Comparison of ENCODE assay signal across 24 cellular contexts in genomic region chr2:3243804-3244203, GRCh38.
"Had no signal": no experiment of that assay in that cellular context is flagged by ENCODE, and none has a peak within 500 bp of the region (broad histone marks: within the 10 kb centered on the region; RNA-seq: fewer than 3 reads in every experiment).

No MANE protein-coding gene starts in this region.

- DNase-seq: activated CD4-positive, alpha-beta T cell treated with anti-CD3 and anti-CD28 coated beads for 36 hours; activated CD4-positive, alpha-beta T cell treated with anti-CD3 and anti-CD28 coated beads, Interleukin-2, amount 50 U/mL, for 48 hours; activated naive CD4-positive, alpha-beta T cell treated with Interleukin-2 at 50 U/mL for 16 hours; activated naive CD8-positive, alpha-beta T cell treated with anti-CD3 and anti-CD28 coated beads, Interleukin-2, amount 50 U/mL, for 24 hours; activated T-cell treated with anti-CD3 and anti-CD28 coated beads, Interleukin-2, amount 50 U/mL, for 24 hours; anterior cingulate cortex; caudate nucleus; dorsolateral prefrontal cortex; foreskin keratinocyte; glutamatergic neuron; hippocampal formation; kidney; left lung; mammary epithelial cell; midbrain; stimulated activated naive CD8-positive, alpha-beta T cell treated with anti-CD3 and anti-CD28 coated beads, Interleukin-15, amount 100 ng/mL, for 72 hours; T-helper 2 cell; transverse colon; WERI-Rb-1 had no signal

- FAIRE-seq: kidney had no signal

- H3K27ac ChIP-seq: dorsolateral prefrontal cortex, foreskin keratinocyte, left lung, right atrium auricular region, suprapubic skin, transverse colon, WERI-Rb-1 had no signal

- H3K4me3 ChIP-seq: dorsolateral prefrontal cortex, left lung, right atrium auricular region, suprapubic skin, transverse colon had no signal

- H3K27me3 Mint-ChIP-seq: activated CD4-positive, alpha-beta T cell treated with anti-CD3 and anti-CD28 coated beads for 36 hours; activated naive CD8-positive, alpha-beta T cell treated with anti-CD3 and anti-CD28 coated beads, Interleukin-2, amount 50 U/mL, for 24 hours; activated T-cell treated with anti-CD3 and anti-CD28 coated beads, Interleukin-2, amount 50 U/mL, for 24 hours; brain; progenitor cell of endocrine pancreas; stimulated activated naive CD8-positive, alpha-beta T cell treated with anti-CD3 and anti-CD28 coated beads, Interleukin-15, amount 100 ng/mL, for 72 hours had no signal

- H3K36me3 ChIP-seq: right atrium auricular region, suprapubic skin, transverse colon, WERI-Rb-1 had no signal

- H3K27me3 ChIP-seq: dorsolateral prefrontal cortex, foreskin keratinocyte, left lung, right atrium auricular region, suprapubic skin, transverse colon had no signal

- H3K4me3 Mint-ChIP-seq: activated CD4-positive, alpha-beta T cell treated with anti-CD3 and anti-CD28 coated beads for 36 hours; activated naive CD8-positive, alpha-beta T cell treated with anti-CD3 and anti-CD28 coated beads, Interleukin-2, amount 50 U/mL, for 24 hours; activated T-cell treated with anti-CD3 and anti-CD28 coated beads, Interleukin-2, amount 50 U/mL, for 24 hours; brain had no signal

- H3K27ac Mint-ChIP-seq: activated naive CD8-positive, alpha-beta T cell treated with anti-CD3 and anti-CD28 coated beads, Interleukin-2, amount 50 U/mL, for 24 hours; activated T-helper 2 cell treated with anti-CD3 and anti-CD28 coated beads, Interferon-gamma antibody, Interleukin-2, Interleukin-4, amounts not matched to agents 10 μg/mL and 5 μg/mL and 100 μg/mL, durations not matched to agents 14 hours and 24 hours and 36 hours; progenitor cell of endocrine pancreas; stimulated activated naive CD8-positive, alpha-beta T cell treated with anti-CD3 and anti-CD28 coated beads, Interleukin-15, amount 100 ng/mL, for 72 hours had no signal

- ATAC-seq: activated CD4-positive, alpha-beta T cell treated with anti-CD3 and anti-CD28 coated beads for 36 hours; activated naive CD8-positive, alpha-beta T cell treated with anti-CD3 and anti-CD28 coated beads, Interleukin-2, amount 50 U/mL, for 24 hours; foreskin keratinocyte; left lung; stimulated activated naive CD8-positive, alpha-beta T cell treated with anti-CD3 and anti-CD28 coated beads, Interleukin-15, amount 100 ng/mL, for 72 hours had no signal

- H3K4me1 ChIP-seq: foreskin keratinocyte, right atrium auricular region, suprapubic skin, transverse colon had no signal
